In the genomic region with DNA sequence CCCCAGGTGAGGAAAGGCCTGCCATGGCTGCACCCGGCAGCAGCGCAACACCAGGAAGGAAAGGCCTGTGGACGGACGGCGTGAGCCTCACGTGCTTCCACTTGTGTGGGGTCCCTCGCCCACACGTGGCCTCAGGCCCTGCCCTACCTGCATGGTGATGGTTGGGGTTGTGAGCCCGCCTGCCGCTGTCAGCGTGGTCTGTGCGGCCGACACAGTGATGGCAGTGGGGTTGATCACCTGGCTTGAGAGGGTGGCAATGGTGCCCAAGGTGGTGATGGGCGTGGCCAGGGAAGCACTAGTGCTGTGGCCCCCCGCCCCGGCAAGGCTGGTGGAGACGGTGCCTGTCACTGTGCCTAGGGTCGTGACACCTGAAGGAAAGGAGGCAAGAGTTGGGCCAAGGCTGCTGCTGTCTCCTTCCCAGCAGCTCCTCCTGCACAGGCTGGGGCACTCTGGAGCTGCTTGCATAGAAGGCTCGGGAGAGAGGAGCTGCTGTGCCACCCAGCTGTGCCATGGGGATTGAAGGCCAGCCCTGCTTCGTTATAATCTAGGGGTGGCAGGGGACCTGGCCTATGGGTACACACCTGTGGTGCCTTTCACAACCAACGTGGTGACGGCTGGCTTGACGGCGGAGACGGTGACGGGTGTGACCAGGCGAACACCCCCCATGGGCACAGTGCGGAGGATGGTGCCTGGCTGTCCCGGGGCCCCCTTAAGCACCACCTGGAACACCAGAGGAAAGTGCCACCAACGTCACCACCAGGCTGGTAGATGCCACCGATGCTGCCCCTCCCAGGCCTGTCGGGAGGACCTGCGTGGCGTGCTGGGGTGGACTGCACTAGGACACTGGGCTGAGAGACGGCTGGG, we compare ENCODE assay signal across 1 cellular context.
TF ChIP-seq lines count a peak whose summit lies in the region.

No MANE protein-coding gene starts in this region.

TF ChIP-seq in H1, 55 proteins besides CTCF, POLR2A, EP300 and RAD21:
- TF ChIP-seq POLR2AphosphoS5 (IDR thresholded peaks at IDR 0.05; ENCODE audit: low read depth, low read length) = peak; percentile 54; the same call in 1 of the 2 replicates
- TF ChIP-seq NRF1 (IDR thresholded peaks at IDR 0.05; ENCODE audit: low read depth, low read length) = no peak
